8 cellular contexts compared by ENCODE assay signal in the genomic region with DNA sequence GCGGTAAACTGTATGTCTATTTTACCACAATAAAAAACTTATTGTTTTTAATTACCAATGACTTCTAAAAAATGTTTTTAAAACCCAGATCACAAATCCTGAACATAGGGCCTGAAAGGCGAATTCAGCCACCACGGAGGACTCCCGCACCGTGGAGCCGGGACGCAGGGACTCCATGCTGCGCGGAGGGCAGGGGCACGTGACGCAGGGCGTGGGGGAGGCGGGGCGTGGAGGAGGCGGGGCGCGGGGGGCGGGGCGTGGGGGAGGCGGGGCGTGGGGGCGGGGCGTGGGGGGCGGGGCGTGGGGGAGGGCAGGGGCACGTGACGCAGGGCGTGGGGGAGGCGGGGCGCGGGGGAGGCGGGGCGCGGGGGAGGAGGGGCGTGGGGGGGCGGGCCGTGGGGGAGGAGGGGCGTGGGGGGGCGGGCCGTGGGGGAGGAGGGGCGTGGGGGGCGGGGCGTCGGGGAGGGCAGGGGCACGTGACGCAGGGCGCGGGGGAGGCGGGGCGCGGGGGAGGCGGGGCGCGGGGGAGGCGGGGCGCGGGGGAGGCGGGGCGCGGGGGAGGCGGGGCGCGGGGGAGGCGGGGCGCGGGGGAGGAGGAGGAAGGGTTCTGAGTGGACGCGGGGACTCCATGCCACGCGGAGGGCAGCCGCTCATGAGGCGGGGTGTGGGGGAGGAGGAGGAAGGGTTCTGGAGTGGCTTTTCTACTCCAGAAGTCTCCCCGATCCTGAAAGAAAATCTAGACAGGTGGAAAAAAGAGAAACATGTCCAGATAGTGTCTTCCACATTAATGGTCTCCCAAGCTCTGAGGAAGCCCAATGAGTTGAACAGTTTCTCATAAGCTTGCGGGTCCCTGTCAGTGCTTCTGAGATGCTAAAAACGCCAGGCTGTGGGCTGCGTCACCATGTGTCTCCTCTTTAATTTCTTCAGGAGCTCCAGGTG. TPM values are rescaled to one million over a fixed set of nuclear protein-coding genes. Genes with fewer than 3 reads are reported as not detected.
DNase-seq lines count a peak whose midpoint lies in the region; ATAC-seq, FAIRE-seq and TF ChIP-seq lines count a peak whose summit lies in the region.

No MANE protein-coding gene starts in this region.

- no peaks in the 10 kb centered on the region for H4K20me1 ChIP-seq in GM23338 (replicated peaks; ENCODE audit: insufficient read depth)

- peak; percentile 66 for DNase-seq in D721Med (ENCODE audit: insufficient read length, low spot score)
- peak; percentile 64 for DNase-seq in GM23338 (ENCODE audit: low spot score)
- peak; percentile 77 for DNase-seq in NCI-H1105 treated with DMSO at 0.1 percent for 48 hours (lab: John Stamatoyannopoulos, UW)
- DNase-seq in central memory CD8-positive, alpha-beta T cell (ENCODE audit: low spot score in 2 of 2), result peak; percentile 40 to 42
- peak; percentile 78 for DNase-seq in islet precursor cell
- DNase-seq in stimulated activated CD4-positive, alpha-beta T cell treated with anti-CD3 and anti-CD28 coated beads, Interleukin-12 subunit alpha, Interleukin-12 subunit beta, amount 100 ng/mL, for 4 hours, result peak; percentile 65
- DNase-seq in middle frontal gyrus (ENCODE audit: extremely low spot score, low spot score), result no peak

- H3K27me3 Mint-ChIP-seq in GM23338 (ENCODE audit: insufficient read depth, low read depth, poor library complexity), result peaks cover 27% of the 10 kb centered on the region
- no peaks in the 10 kb centered on the region for H3K27me3 Mint-ChIP-seq in central memory CD8-positive, alpha-beta T cell

- peaks cover 22% of the 10 kb centered on the region for H3K27me3 ChIP-seq in GM23338 (ENCODE audit: insufficient read depth)

- H3K27ac ChIP-seq in GM23338 (ENCODE audit: low read depth), result peak overlapping the region; percentile 63; the same call in 1 of the 2 replicates

- H3K4me2 ChIP-seq in GM23338, result peak overlapping the region; percentile 97

- H3K36me3 Mint-ChIP-seq in GM23338 (ENCODE audit: low read depth), result no peaks in the 10 kb centered on the region; the same call in 2 of the 3 replicates
- H3K36me3 Mint-ChIP-seq in central memory CD8-positive, alpha-beta T cell (ENCODE audit: insufficient read depth), result peaks cover 10% of the 10 kb centered on the region

- peak overlapping the region; percentile 92 for H2AFZ ChIP-seq in GM23338

- peak overlapping the region; percentile 72 for H3K4me3 ChIP-seq in GM23338

- no peaks in the 10 kb centered on the region for H3K36me3 ChIP-seq in GM23338 (ENCODE audit: insufficient read depth)

- H3K79me2 ChIP-seq in GM23338 (replicated peaks; ENCODE audit: insufficient read depth), result no peaks in the 10 kb centered on the region

- no peak overlapping the region for H3K27ac Mint-ChIP-seq in GM23338
- H3K27ac Mint-ChIP-seq in central memory CD8-positive, alpha-beta T cell (ENCODE audit: low read depth), result peak overlapping the region; percentile 89

- H3K9me2 ChIP-seq in GM23338 (ENCODE audit: insufficient read depth), result no peaks in the 10 kb centered on the region

- peaks cover 3% of the 10 kb centered on the region; the same call in 1 of the 3 replicates for H3K9me3 Mint-ChIP-seq in GM23338
- H3K9me3 Mint-ChIP-seq in central memory CD8-positive, alpha-beta T cell, result peaks cover 8% of the 10 kb centered on the region

- H3F3A ChIP-seq in GM23338 (replicated peaks; ENCODE audit: low read depth), result peaks cover 17% of the 10 kb centered on the region

- H3K4me3 Mint-ChIP-seq in GM23338, result peak overlapping the region; percentile 66
- peak overlapping the region; percentile 77 for H3K4me3 Mint-ChIP-seq in central memory CD8-positive, alpha-beta T cell

- peaks cover 32% of the 10 kb centered on the region for H3K4me1 Mint-ChIP-seq in GM23338
- peaks cover 33% of the 10 kb centered on the region for H3K4me1 Mint-ChIP-seq in central memory CD8-positive, alpha-beta T cell

- no peak for TF ChIP-seq CTCF in D721Med (IDR thresholded peaks at IDR 0.05; ENCODE audit: insufficient read depth, missing control alignments)
- TF ChIP-seq CTCF in GM23338 (conservative IDR thresholded peaks at IDR 0.05; ENCODE audit: low read depth in 2 of 2), result no peak

- peaks cover 11% of the 10 kb centered on the region; the same call in 1 of the 2 replicates for H3K4me1 ChIP-seq in GM23338 (ENCODE audit: insufficient read depth)

- peak; percentile 10 for ATAC-seq in GM23338
- ATAC-seq in activated CD4-positive, CD25-positive, alpha-beta regulatory T cell treated with anti-CD3 and anti-CD28 coated beads, Interleukin-2, amount 50 U/mL, for 24 hours, result peak; percentile 69 to 74
- ATAC-seq in central memory CD8-positive, alpha-beta T cell (replicated peaks; ENCODE audit: extremely low read depth, poor library complexity, severe bottlenecking), result peak; percentile 73

- no peak for FAIRE-seq in D721Med (lab: Jason Lieb, UNC)

TF ChIP-seq in GM23338, 12 proteins besides CTCF, POLR2A, EP300 and RAD21:
- peak; percentile 62 for TF ChIP-seq POLR2AphosphoS5 (IDR thresholded peaks at IDR 0.05; ENCODE audit: low read depth)
- TF ChIP-seq ZNF331 (CRISPR knock-in tag; IDR thresholded peaks at IDR 0.05; ENCODE audit: low read depth), result no peak

RNA-seq across cellular contexts. Expression of a gene that starts 4.4 kb away (rescaled TPM):
- not detected in 2 replicates for total RNA-seq in GM23338 (2014; rRNA removed; shearing (Covaris generic))
- polyA plus RNA-seq in GM23338 (2016; fragmentation: Nextera tagmentation; extraction: Ambion mirVana), result 0.21 and 0.53 TPM in 2 replicates

RNA-seq across cellular contexts. Expression of a gene that starts 31.5 kb away (rescaled TPM):
- 0.76 and 1.0 TPM in 2 replicates for total RNA-seq in GM23338 (2014; rRNA removed; shearing (Covaris generic))
- polyA plus RNA-seq in GM23338 (2016; fragmentation: Nextera tagmentation; extraction: Ambion mirVana), result 1.6 and 1.7 TPM in 2 replicates

RNA-seq across cellular contexts. Expression of a gene that starts 48.5 kb away (rescaled TPM):
- 0.16 and 0.24 TPM in 2 replicates for total RNA-seq in GM23338 (2014; rRNA removed; shearing (Covaris generic))
- polyA plus RNA-seq in GM23338 (2016; fragmentation: Nextera tagmentation; extraction: Ambion mirVana), result 0.16 and 0.21 TPM in 2 replicates

RNA-seq across cellular contexts. Expression of a gene that starts 54.4 kb away (rescaled TPM):
- total RNA-seq in GM23338 (2014; rRNA removed; shearing (Covaris generic)), result 107 and 110 TPM in 2 replicates
- 77.2 and 79.6 TPM in 2 replicates for polyA plus RNA-seq in GM23338 (2016; fragmentation: Nextera tagmentation; extraction: Ambion mirVana)

RNA-seq across cellular contexts. Expression of a gene that starts 55.3 kb away (rescaled TPM):
- 121 and 195 TPM in 2 replicates for total RNA-seq in GM23338 (2014; rRNA removed; shearing (Covaris generic))
- polyA plus RNA-seq in GM23338 (2016; fragmentation: Nextera tagmentation; extraction: Ambion mirVana), result 64.2 and 67.5 TPM in 2 replicates

Comparison
In these comparisons a context has a peak if more than half of its experiments do, and no peak if none do; other contexts are left out.
1. ATAC-seq: peak in every context shown above with its lines; median percentile 73 in central memory CD8-positive, alpha-beta T cell; 72 in activated CD4-positive, CD25-positive, alpha-beta regulatory T cell treated with anti-CD3 and anti-CD28 coated beads, Interleukin-2, amount 50 U/mL, for 24 hours; 10 in GM23338.